Comparison of ENCODE assay signal across 8 cellular contexts in genomic region chr11:10305964-10306918, GRCh38. TPM values are rescaled to one million over a fixed set of nuclear protein-coding genes. Genes with fewer than 3 reads are reported as not detected.
DNase-seq lines count a peak whose midpoint lies in the region; ATAC-seq and TF ChIP-seq lines count a peak whose summit lies in the region.

No MANE protein-coding gene starts in this region.

- H3K4me1 ChIP-seq in ACC112 (ENCODE audit: control insufficient read depth, insufficient read depth, low read length, unreplicated experiment) (peaks cover 35% of the 10 kb centered on the region), GM23338 (ENCODE audit: insufficient read depth) (peaks cover 26% of the 10 kb centered on the region)

- DNase-seq in GM23338 (ENCODE audit: low spot score): peak; percentile 75
- DNase-seq in activated T-cell treated with anti-CD3 and anti-CD28 coated beads, Interleukin-2, amount 50 U/mL, for 4 hours: no peak
- peak; percentile 46 for DNase-seq in glutamatergic neuron
- no peak for DNase-seq in retinal pigment epithelial cell (ENCODE audit: low read depth)
- no peak for DNase-seq in HK-2 (ENCODE audit: unreplicated experiment)
- no peak for DNase-seq in NAMALWA (ENCODE audit: low spot score)

- H3K4me3 Mint-ChIP-seq in GM23338: peak overlapping the region; percentile 79
- peak overlapping the region; percentile 96 for H3K4me3 Mint-ChIP-seq in activated T-cell treated with anti-CD3 and anti-CD28 coated beads, Interleukin-2, amount 50 U/mL, for 4 hours
- H3K4me3 Mint-ChIP-seq in glutamatergic neuron (ENCODE audit: unreplicated experiment): peak overlapping the region; percentile 81

- no peaks in the 10 kb centered on the region for H3K9me2 ChIP-seq in GM23338 (ENCODE audit: insufficient read depth)

- H2AFZ ChIP-seq in ACC112 (ENCODE audit: low read length, unreplicated experiment) (no peak overlapping the region), GM23338 (no peak overlapping the region)

- peak overlapping the region; percentile 69 for H3K4me2 ChIP-seq in GM23338

- H3K79me2 ChIP-seq in ACC112 (ENCODE audit: control insufficient read depth, insufficient read depth, low read length, unreplicated experiment) (peaks cover 55% of the 10 kb centered on the region), GM23338 (replicated peaks; ENCODE audit: insufficient read depth) (peaks cover 23% of the 10 kb centered on the region)

- H4K20me1 ChIP-seq in GM23338 (replicated peaks; ENCODE audit: insufficient read depth): peaks cover 5% of the 10 kb centered on the region; the same call in 1 of the 2 replicates

- H3K36me3 ChIP-seq in ACC112 (ENCODE audit: insufficient read depth, low read length) (peaks cover 20% of the 10 kb centered on the region), GM23338 (ENCODE audit: insufficient read depth) (no peaks in the 10 kb centered on the region)

- H3F3A ChIP-seq in GM23338 (replicated peaks; ENCODE audit: low read depth): peaks cover 21% of the 10 kb centered on the region

- H3K4me1 Mint-ChIP-seq in GM23338: peaks cover 36% of the 10 kb centered on the region
- H3K4me1 Mint-ChIP-seq in activated T-cell treated with anti-CD3 and anti-CD28 coated beads, Interleukin-2, amount 50 U/mL, for 4 hours (ENCODE audit: low read depth): peaks cover 51% of the 10 kb centered on the region
- H3K4me1 Mint-ChIP-seq in glutamatergic neuron (ENCODE audit: low read depth, unreplicated experiment): peaks cover 7% of the 10 kb centered on the region

- no peaks in the 10 kb centered on the region for H3K27me3 ChIP-seq in ACC112 (ENCODE audit: insufficient read depth, low read length)
- peaks cover 68% of the 10 kb centered on the region for H3K27me3 ChIP-seq in GM23338 (ENCODE audit: insufficient read depth)

- peak overlapping the region; percentile 90 for H3K4me3 ChIP-seq in ACC112 (ENCODE audit: low read depth, low read length)
- peak overlapping the region; percentile 92 for H3K4me3 ChIP-seq in GM23338
- H3K4me3 ChIP-seq in retinal pigment epithelial cell (ENCODE audit: low read length): peak overlapping the region; percentile 86

- H3K9me3 Mint-ChIP-seq in GM23338: peaks cover 8% of the 10 kb centered on the region
- H3K9me3 Mint-ChIP-seq in activated T-cell treated with anti-CD3 and anti-CD28 coated beads, Interleukin-2, amount 50 U/mL, for 4 hours: no peaks in the 10 kb centered on the region
- H3K9me3 Mint-ChIP-seq in glutamatergic neuron (ENCODE audit: unreplicated experiment): peaks cover 3% of the 10 kb centered on the region

- H3K27me3 Mint-ChIP-seq in GM23338 (ENCODE audit: insufficient read depth, low read depth, poor library complexity) (peaks cover 50% of the 10 kb centered on the region), glutamatergic neuron (ENCODE audit: unreplicated experiment) (peaks cover 20% of the 10 kb centered on the region)
- peaks cover 40% of the 10 kb centered on the region for H3K27me3 Mint-ChIP-seq in activated T-cell treated with anti-CD3 and anti-CD28 coated beads, Interleukin-2, amount 50 U/mL, for 4 hours (ENCODE audit: low read depth)

- H3K36me3 Mint-ChIP-seq in GM23338 (ENCODE audit: low read depth): peaks cover 39% of the 10 kb centered on the region
- no peaks in the 10 kb centered on the region for H3K36me3 Mint-ChIP-seq in activated T-cell treated with anti-CD3 and anti-CD28 coated beads, Interleukin-2, amount 50 U/mL, for 4 hours (ENCODE audit: insufficient read depth)
- H3K36me3 Mint-ChIP-seq in glutamatergic neuron (ENCODE audit: unreplicated experiment): no peaks in the 10 kb centered on the region

- no peak; the same call in 2 of the 3 replicates for ATAC-seq in GM23338
- no peak for ATAC-seq in activated T-cell treated with anti-CD3 and anti-CD28 coated beads, Interleukin-2, amount 50 U/mL, for 4 hours
- no peak for ATAC-seq in HG02642 (IDR thresholded peaks at IDR 0.05; ENCODE audit: poor library complexity, unreplicated experiment)

- TF ChIP-seq CTCF in GM23338 (conservative IDR thresholded peaks at IDR 0.05; ENCODE audit: low read depth in 2 of 2) (0 out of 4 replicates have a peak, but pooled peaks of 1 of the 2 experiments have one; percentile 23), glutamatergic neuron (IDR thresholded peaks at IDR 0.05; ENCODE audit: partially characterized antibody, unreplicated experiment) (no peak), retinal pigment epithelial cell (conservative IDR thresholded peaks at IDR 0.05; ENCODE audit: low read depth, low read length) (peak; percentile 8)

- H3K27ac ChIP-seq in ACC112 (ENCODE audit: low read depth, low read length) (peak overlapping the region; percentile 91), GM23338 (ENCODE audit: low read depth) (no peak overlapping the region)

- H3K27ac Mint-ChIP-seq in GM23338: peak overlapping the region; percentile 84
- no peak overlapping the region for H3K27ac Mint-ChIP-seq in glutamatergic neuron (ENCODE audit: unreplicated experiment)

TF ChIP-seq in GM23338, 12 proteins besides CTCF, POLR2A, EP300 and RAD21:
- TF ChIP-seq EZH2phosphoT487 (IDR thresholded peaks at IDR 0.05; ENCODE audit: unreplicated experiment) (no peak), ZNF114 (CRISPR knock-in tag; IDR thresholded peaks at IDR 0.05) (no peak), EZH2 (IDR thresholded peaks at IDR 0.05; ENCODE audit: low read depth, unreplicated experiment) (peak; percentile 61), POLR2AphosphoS5 (IDR thresholded peaks at IDR 0.05; ENCODE audit: low read depth) (peak; percentile 35; the same call in 1 of the 2 replicates)
TF ChIP-seq in GM23338: peak in this region for 2.

RNA-seq across cellular contexts. Expression of gene ADM, which starts 1.4 kb away (rescaled TPM):
- total RNA-seq in GM23338 (2014; rRNA removed; shearing (Covaris generic)): 73.4 and 75.8 TPM in 2 replicates
- 84.5 and 95.9 TPM in 2 replicates for polyA plus RNA-seq in GM23338 (2016; fragmentation: Nextera tagmentation; extraction: Ambion mirVana)
- under 1 TPM in 2 of 3 donors, not detected in 1; 0.43 TPM for total RNA-seq in activated T-cell treated with anti-CD3 and anti-CD28 coated beads, Interleukin-2, amount 50 U/mL, for 4 hours
- 0.22 TPM for total RNA-seq in glutamatergic neuron (ENCODE audit: unreplicated experiment)

RNA-seq across cellular contexts. Expression of gene SBF2, which starts 12.2 kb away (rescaled TPM):
- total RNA-seq in GM23338 (2014; rRNA removed; shearing (Covaris generic)): 49.1 and 53.5 TPM in 2 replicates
- polyA plus RNA-seq in GM23338 (2016; fragmentation: Nextera tagmentation; extraction: Ambion mirVana): 20.2 and 25.6 TPM in 2 replicates
- 1 to 10 TPM; 3.0 to 6.9 (median 3.5) TPM for total RNA-seq in activated T-cell treated with anti-CD3 and anti-CD28 coated beads, Interleukin-2, amount 50 U/mL, for 4 hours
- 30.7 TPM for total RNA-seq in glutamatergic neuron (ENCODE audit: unreplicated experiment)

Comparison
In these comparisons a context has a peak if more than half of its experiments do, and no peak if none do; other contexts are left out.
1. DNase-seq: peak in GM23338 (single experiment) and glutamatergic neuron (single experiment); none in activated T-cell treated with anti-CD3 and anti-CD28 coated beads, Interleukin-2, amount 50 U/mL, for 4 hours (single experiment), retinal pigment epithelial cell (single experiment), HK-2 (single experiment) and NAMALWA (single experiment).
2. RNA of gene ADM, which starts 1.4 kb away (total RNA-seq): 73.4 to 75.8 TPM in GM23338; 0.43 TPM in activated T-cell treated with anti-CD3 and anti-CD28 coated beads, Interleukin-2, amount 50 U/mL, for 4 hours and 0.22 TPM in glutamatergic neuron (single experiment); every median in the first group is over 10 times any median in the second.
3. Peak in every context shown above with its lines, with median percentiles within 50 percentile points of each other: H3K4me3 ChIP-seq and H3K4me3 Mint-ChIP-seq.